In genomic region chr2:5834491-5834890, GRCh38 we compare ENCODE assay signal across 30 cellular contexts.
"Had no signal": no experiment of that assay in that cellular context is flagged by ENCODE, and none has a peak within 500 bp of the region (broad histone marks: within the 10 kb centered on the region; RNA-seq: fewer than 3 reads in every experiment).

No MANE protein-coding gene starts in this region.

- ATAC-seq: activated CD8-positive, alpha-beta memory T cell treated with anti-CD3 and anti-CD28 coated beads, Interleukin-2, amount 10 ng/mL, durations not matched to agents 7 days and 5 days; activated CD8-positive, alpha-beta T cell treated with anti-CD3 and anti-CD28 coated beads for 36 hours; activated naive CD8-positive, alpha-beta T cell treated with anti-CD3 and anti-CD28 coated beads, Interleukin-2, amount 50 U/mL, for 24 hours; foreskin keratinocyte; left lung; natural killer cell treated with Interleukin-12 subunit alpha and Interleukin-12 subunit beta and Interleukin-15 and Interleukin-18, amount 100 ng/mL, for 72 hours; sciatic nerve; stimulated activated effector memory CD8-positive, alpha-beta T cell treated with anti-CD3 and anti-CD28 coated beads, Interleukin-12 subunit alpha, Interleukin-12 subunit beta, amount 100 ng/mL, for 72 hours; T-helper 17 cell had no signal

- H3K4me1 Mint-ChIP-seq: activated CD4-positive, alpha-beta T cell treated with anti-CD3 and anti-CD28 coated beads, Interleukin-2, amount 10 ng/mL, durations not matched to agents 7 days and 5 days; activated CD8-positive, alpha-beta memory T cell treated with anti-CD3 and anti-CD28 coated beads, Interleukin-2, amount 10 ng/mL, durations not matched to agents 7 days and 5 days; activated naive CD4-positive, alpha-beta T cell treated with anti-CD3 and anti-CD28 coated beads, Interleukin-2, amount 50 U/mL, for 24 hours; activated naive CD8-positive, alpha-beta T cell treated with anti-CD3 and anti-CD28 coated beads, Interleukin-2, amount 50 U/mL, for 24 hours; stimulated activated effector memory CD8-positive, alpha-beta T cell treated with anti-CD3 and anti-CD28 coated beads, Interleukin-12 subunit alpha, Interleukin-12 subunit beta, amount 100 ng/mL, for 72 hours; T-helper 17 cell had no signal

- H3K27me3 ChIP-seq: breast epithelium, esophagus muscularis mucosa, foreskin keratinocyte, left lung, ovary had no signal

- H3K36me3 Mint-ChIP-seq: activated CD8-positive, alpha-beta memory T cell treated with anti-CD3 and anti-CD28 coated beads, Interleukin-2, amount 10 ng/mL, durations not matched to agents 7 days and 5 days; activated naive CD4-positive, alpha-beta T cell treated with anti-CD3 and anti-CD28 coated beads, Interleukin-2, amount 50 U/mL, for 24 hours; stimulated activated effector memory CD8-positive, alpha-beta T cell treated with anti-CD3 and anti-CD28 coated beads, Interleukin-12 subunit alpha, Interleukin-12 subunit beta, amount 100 ng/mL, for 72 hours had no signal

- H3K36me3 ChIP-seq: breast epithelium, esophagus muscularis mucosa, left lung, ovary, thoracic aorta had no signal

- H3K27me3 Mint-ChIP-seq: activated CD4-positive, alpha-beta T cell treated with anti-CD3 and anti-CD28 coated beads, Interleukin-2, amount 10 ng/mL, durations not matched to agents 7 days and 5 days; activated CD8-positive, alpha-beta memory T cell treated with anti-CD3 and anti-CD28 coated beads, Interleukin-2, amount 10 ng/mL, durations not matched to agents 7 days and 5 days; activated CD8-positive, alpha-beta T cell treated with anti-CD3 and anti-CD28 coated beads for 36 hours; activated naive CD8-positive, alpha-beta T cell treated with anti-CD3 and anti-CD28 coated beads, Interleukin-2, amount 50 U/mL, for 24 hours; natural killer cell treated with Interleukin-12 subunit alpha and Interleukin-12 subunit beta and Interleukin-15 and Interleukin-18, amount 100 ng/mL, for 72 hours; progenitor cell of endocrine pancreas; stimulated activated naive CD8-positive, alpha-beta T cell treated with anti-CD3 and anti-CD28 coated beads, Interleukin-15, Interleukin-2, amounts not matched to agents 100 ng/mL and 50 ng/mL, for 24 hours; T-helper 17 cell had no signal

- DNase-seq: activated CD4-positive, alpha-beta T cell treated with anti-CD3 and anti-CD28 coated beads for 1 hour; activated CD4-positive, alpha-beta T cell treated with anti-CD3 and anti-CD28 coated beads, Interleukin-2, amount 10 ng/mL, durations not matched to agents 7 days and 5 days; activated CD8-positive, alpha-beta memory T cell treated with anti-CD3 and anti-CD28 coated beads, Interleukin-2, amount 10 ng/mL, durations not matched to agents 7 days and 5 days; activated CD8-positive, alpha-beta T cell treated with anti-CD3 and anti-CD28 coated beads for 36 hours; activated naive CD8-positive, alpha-beta T cell treated with anti-CD3 and anti-CD28 coated beads, Interleukin-2, amount 50 U/mL, for 24 hours; activated T-cell treated with anti-CD3 and anti-CD28 coated beads, Interleukin-2, amount 50 U/mL, for 48 hours; amygdala; dermis blood vessel endothelial cell; effector CD4-positive, alpha-beta T cell; foreskin keratinocyte; kidney glomerular epithelial cell; left lung; mesendoderm; ovary; small intestine; stimulated activated CD4-positive, alpha-beta T cell treated with anti-CD3 and anti-CD28 coated beads, Interleukin-4, amount 100 ng/mL, for 24 hours; T-helper 17 cell; T1000; trophoblast cell had no signal

- H3K9me3 ChIP-seq: breast epithelium, esophagus muscularis mucosa, left lung, ovary, thoracic aorta had no signal

- H3K27ac ChIP-seq: breast epithelium, esophagus muscularis mucosa, foreskin keratinocyte, left lung, ovary, thoracic aorta had no signal

- H3K4me1 ChIP-seq: breast epithelium, esophagus muscularis mucosa, foreskin keratinocyte, left lung had no signal

- H3K4me3 ChIP-seq: breast epithelium, esophagus muscularis mucosa, left lung, lung, ovary, thoracic aorta had no signal

- H3K9me3 Mint-ChIP-seq: activated CD4-positive, alpha-beta T cell treated with anti-CD3 and anti-CD28 coated beads, Interleukin-2, amount 10 ng/mL, durations not matched to agents 7 days and 5 days; activated CD8-positive, alpha-beta T cell treated with anti-CD3 and anti-CD28 coated beads for 36 hours; activated naive CD8-positive, alpha-beta T cell treated with anti-CD3 and anti-CD28 coated beads, Interleukin-2, amount 50 U/mL, for 24 hours had no signal

- H3K4me3 Mint-ChIP-seq: activated CD4-positive, alpha-beta T cell treated with anti-CD3 and anti-CD28 coated beads, Interleukin-2, amount 10 ng/mL, durations not matched to agents 7 days and 5 days; activated CD8-positive, alpha-beta memory T cell treated with anti-CD3 and anti-CD28 coated beads, Interleukin-2, amount 10 ng/mL, durations not matched to agents 7 days and 5 days; activated CD8-positive, alpha-beta T cell treated with anti-CD3 and anti-CD28 coated beads for 36 hours; activated naive CD4-positive, alpha-beta T cell treated with anti-CD3 and anti-CD28 coated beads, Interleukin-2, amount 50 U/mL, for 24 hours; activated naive CD8-positive, alpha-beta T cell treated with anti-CD3 and anti-CD28 coated beads, Interleukin-2, amount 50 U/mL, for 24 hours; natural killer cell treated with Interleukin-12 subunit alpha and Interleukin-12 subunit beta and Interleukin-15 and Interleukin-18, amount 100 ng/mL, for 72 hours; stimulated activated effector memory CD8-positive, alpha-beta T cell treated with anti-CD3 and anti-CD28 coated beads, Interleukin-12 subunit alpha, Interleukin-12 subunit beta, amount 100 ng/mL, for 72 hours; stimulated activated naive CD8-positive, alpha-beta T cell treated with anti-CD3 and anti-CD28 coated beads, Interleukin-15, Interleukin-2, amounts not matched to agents 100 ng/mL and 50 ng/mL, for 24 hours; T-helper 17 cell had no signal

- H3K27ac Mint-ChIP-seq: activated CD4-positive, alpha-beta T cell treated with anti-CD3 and anti-CD28 coated beads, Interleukin-2, amount 10 ng/mL, durations not matched to agents 7 days and 5 days; activated CD8-positive, alpha-beta memory T cell treated with anti-CD3 and anti-CD28 coated beads, Interleukin-2, amount 10 ng/mL, durations not matched to agents 7 days and 5 days; activated CD8-positive, alpha-beta T cell treated with anti-CD3 and anti-CD28 coated beads for 36 hours; activated naive CD4-positive, alpha-beta T cell treated with anti-CD3 and anti-CD28 coated beads, Interleukin-2, amount 50 U/mL, for 24 hours; activated naive CD8-positive, alpha-beta T cell treated with anti-CD3 and anti-CD28 coated beads, Interleukin-2, amount 50 U/mL, for 24 hours; activated T-helper 2 cell treated with anti-CD3 and anti-CD28 coated beads, Interferon-gamma antibody, Interleukin-2, Interleukin-4, amounts not matched to agents 10 μg/mL and 5 μg/mL and 100 μg/mL, durations not matched to agents 14 hours and 24 hours and 36 hours; natural killer cell treated with Interleukin-12 subunit alpha and Interleukin-12 subunit beta and Interleukin-15 and Interleukin-18, amount 100 ng/mL, for 72 hours; progenitor cell of endocrine pancreas; stimulated activated effector memory CD8-positive, alpha-beta T cell treated with anti-CD3 and anti-CD28 coated beads, Interleukin-12 subunit alpha, Interleukin-12 subunit beta, amount 100 ng/mL, for 72 hours; stimulated activated naive CD8-positive, alpha-beta T cell treated with anti-CD3 and anti-CD28 coated beads, Interleukin-15, Interleukin-2, amounts not matched to agents 100 ng/mL and 50 ng/mL, for 24 hours; T-helper 17 cell had no signal
